ENCODE assay signal across 2 cellular contexts in the genomic region with DNA sequence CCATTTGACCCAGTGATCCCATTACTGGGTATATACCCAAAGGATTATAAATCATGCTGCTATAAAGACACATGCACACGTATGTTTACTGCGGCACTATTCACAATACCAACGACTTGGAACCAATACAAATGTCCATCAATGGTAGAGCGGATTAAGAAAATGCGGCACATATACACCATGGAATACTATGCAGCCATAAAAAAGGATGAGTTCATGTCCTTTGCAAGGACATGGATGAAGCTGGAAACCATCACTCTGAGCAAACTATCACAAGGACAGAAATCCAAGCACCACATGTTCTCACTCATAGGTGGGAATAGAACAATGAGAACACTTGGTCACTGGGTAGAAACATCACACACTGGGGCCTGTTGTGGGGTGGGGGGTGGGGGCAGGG. TPM values are rescaled to one million over a fixed set of nuclear protein-coding genes. Genes with fewer than 3 reads are reported as not detected.
"Had no signal": no experiment of that assay in that cellular context is flagged by ENCODE, and none has a peak within 500 bp of the region (broad histone marks: within the 10 kb centered on the region; RNA-seq: fewer than 3 reads in every experiment).

No MANE protein-coding gene starts in this region.

RNA-seq across cellular contexts. Expression of a gene that starts 16.9 kb away (rescaled TPM):
- total RNA-seq: SJCRH30, SJSA1 had no signal
